16 cellular contexts compared by ENCODE assay signal in genomic region chr18:59802031-59802430, GRCh38.
A peak's percentile ranks its signal among the peaks of the same experiment; 100 is the strongest.
DNase-seq lines count a peak whose midpoint lies in the region; ATAC-seq and TF ChIP-seq lines count a peak whose summit lies in the region.
"Had no signal": no experiment of that assay in that cellular context is flagged by ENCODE, and none has a peak within 500 bp of the region (broad histone marks: within the 10 kb centered on the region; RNA-seq: fewer than 3 reads in every experiment).

No MANE protein-coding gene starts in this region.

- CTCF ChIA-PET in MCF 10A (lab: Yijun Ruan, JAX): interaction anchor here (0.7 to 4.3 kb wide), 6 partner anchors 13 to 343 kb away, joined by 3 to 42 read pairs (median 4); no protein-coding TSS in a partner anchor

- peak overlapping the region; percentile 83 for H3K27ac Mint-ChIP-seq in central memory CD8-positive, alpha-beta T cell (ENCODE audit: low read depth)
- H3K27ac Mint-ChIP-seq in MCF 10A (ENCODE audit: low read depth, unreplicated experiment): no peak overlapping the region
- H3K27ac Mint-ChIP-seq: neural progenitor cell had no signal

- H3K27me3 Mint-ChIP-seq in central memory CD8-positive, alpha-beta T cell: no peaks in the 10 kb centered on the region
- H3K27me3 Mint-ChIP-seq in MCF 10A (ENCODE audit: insufficient read depth, unreplicated experiment): no peaks in the 10 kb centered on the region

- H3K4me1 Mint-ChIP-seq in central memory CD8-positive, alpha-beta T cell: peaks cover 11% of the 10 kb centered on the region
- no peaks in the 10 kb centered on the region for H3K4me1 Mint-ChIP-seq in MCF 10A (ENCODE audit: insufficient read depth, unreplicated experiment)

- intact Hi-C loops in MCF 10A (cut with micrococcal nuclease): no loop called here

- H3K9me3 Mint-ChIP-seq in central memory CD8-positive, alpha-beta T cell: no peaks in the 10 kb centered on the region
- no peaks in the 10 kb centered on the region for H3K9me3 Mint-ChIP-seq in MCF 10A (ENCODE audit: unreplicated experiment)
- H3K9me3 Mint-ChIP-seq: neural progenitor cell had no signal

- TF ChIP-seq CTCF in MCF 10A (IDR thresholded peaks at IDR 0.05; ENCODE audit: unreplicated experiment): no peak

- ATAC-seq in activated CD4-positive, CD25-positive, alpha-beta regulatory T cell treated with anti-CD3 and anti-CD28 coated beads, Interleukin-2, amount 50 U/mL, for 24 hours: peak; percentile 46 to 70
- ATAC-seq in GM21528 (IDR thresholded peaks at IDR 0.05; ENCODE audit: low FRiP score, unreplicated experiment) (peak; percentile 53), HG03159 (IDR thresholded peaks at IDR 0.05; ENCODE audit: unreplicated experiment) (peak; percentile 73)
- peak; percentile 32 for ATAC-seq in central memory CD8-positive, alpha-beta T cell (replicated peaks; ENCODE audit: extremely low read depth, poor library complexity, severe bottlenecking)

- POLR2A ChIA-PET in MCF 10A (lab: Yijun Ruan, JAX): interaction anchor here (0.7 kb wide), 1 partner anchor 8 kb away, joined by 3 read pairs; no protein-coding TSS in a partner anchor

- peak overlapping the region; percentile 46 for H3K4me3 Mint-ChIP-seq in central memory CD8-positive, alpha-beta T cell
- no peak overlapping the region for H3K4me3 Mint-ChIP-seq in MCF 10A (ENCODE audit: unreplicated experiment)
- H3K4me3 Mint-ChIP-seq: neural progenitor cell had no signal

- peaks cover 2% of the 10 kb centered on the region for H3K36me3 Mint-ChIP-seq in central memory CD8-positive, alpha-beta T cell (ENCODE audit: insufficient read depth)
- no peaks in the 10 kb centered on the region for H3K36me3 Mint-ChIP-seq in MCF 10A (ENCODE audit: insufficient read depth, unreplicated experiment)
- H3K36me3 Mint-ChIP-seq: neural progenitor cell had no signal

- no TSS peak for BruUV-seq in MCF 10A (replicated peaks; lab: Mats Ljungman, UMichigan)

- DNase-seq in activated CD4-positive, CD25-positive, alpha-beta regulatory T cell (lab: John Stamatoyannopoulos, UW): no peak
- no peak for DNase-seq in central memory CD8-positive, alpha-beta T cell (ENCODE audit: low spot score in 2 of 2)
- no peak for DNase-seq in AG08395 (ENCODE audit: low spot score)
- DNase-seq in islet precursor cell: no peak
- DNase-seq in MCF 10A (ENCODE audit: unreplicated experiment): no peak
- DNase-seq: Caco-2, HCEC 1CT, head of caudate nucleus, left ventricle myocardium inferior, NCI-H1436 treated with DMSO at 0.1 percent for 48 hours, spleen, transverse colon had no signal
